Comparison of ENCODE assay signal across 9 cellular contexts in genomic region chr6:154246723-154247118, GRCh38.
DNase-seq lines count a peak whose midpoint lies in the region; ATAC-seq, FAIRE-seq and TF ChIP-seq lines count a peak whose summit lies in the region.
"Had no signal": no experiment of that assay in that cellular context is flagged by ENCODE, and none has a peak within 500 bp of the region (broad histone marks: within the 10 kb centered on the region; RNA-seq: fewer than 3 reads in every experiment).

No MANE protein-coding gene starts in this region.

- no peak for DNase-seq in SK-N-MC (ENCODE audit: low read depth, low spot score)
- DNase-seq in endothelial cell of umbilical vein (ENCODE audit: low read depth, low spot score): no peak
- DNase-seq in renal cortical epithelial cell (ENCODE audit: low read depth): peak; percentile 27
- no peak for DNase-seq in progenitor cell of endocrine pancreas (ENCODE audit: low spot score, unreplicated experiment)
- no peak for DNase-seq in NCI-H1092 treated with DMSO at 0.1 percent for 48 hours (lab: John Stamatoyannopoulos, UW)
- no peak for DNase-seq in NCI-H226
- DNase-seq: T-helper 9 cell had no signal

- no peak overlapping the region for H2AFZ ChIP-seq in endothelial cell of umbilical vein (ENCODE audit: low read depth, low read length)

- peaks cover 15% of the 10 kb centered on the region for H3K4me1 Mint-ChIP-seq in progenitor cell of endocrine pancreas (ENCODE audit: low read depth)

- POLR2A ChIA-PET in endothelial cell of umbilical vein (lab: Charles Lee): interaction anchor here (0.7 kb wide), 1 partner anchor 8 kb away, joined by 6 read pairs; no protein-coding TSS in a partner anchor

- H3K27me3 ChIP-seq in endothelial cell of umbilical vein (ENCODE audit: control insufficient read depth in 2 of 2, insufficient read depth in 2 of 2, low read length in 2 of 2): peaks cover 0 to 3% of the 10 kb centered on the region in 2 experiments

- no peaks in the 10 kb centered on the region for H3K9me1 ChIP-seq in endothelial cell of umbilical vein (replicated peaks; ENCODE audit: control insufficient read depth, extremely low read depth, insufficient read depth, low read length)

- H3K9me3 ChIP-seq in SK-N-MC (ENCODE audit: low read depth, low read length): no peaks in the 10 kb centered on the region
- H3K9me3 ChIP-seq in endothelial cell of umbilical vein (replicated peaks; ENCODE audit: control insufficient read depth, insufficient read depth, low read length): no peaks in the 10 kb centered on the region

- no peaks in the 10 kb centered on the region for H4K20me1 ChIP-seq in endothelial cell of umbilical vein (replicated peaks; ENCODE audit: control insufficient read depth, extremely low read depth, insufficient read depth, low read length)

- peak overlapping the region; percentile 76 for H3K4me2 ChIP-seq in endothelial cell of umbilical vein (ENCODE audit: insufficient read depth, low read length)

- H3K79me2 ChIP-seq in endothelial cell of umbilical vein (ENCODE audit: control insufficient read depth, insufficient read depth, low read length): no peaks in the 10 kb centered on the region

- H3K4me1 ChIP-seq in endothelial cell of umbilical vein (ENCODE audit: control insufficient read depth, extremely low read depth, insufficient read depth, low read length): peaks cover 4% of the 10 kb centered on the region

- no peaks in the 10 kb centered on the region for H3K36me3 Mint-ChIP-seq in progenitor cell of endocrine pancreas (ENCODE audit: insufficient read depth)

- H3K9ac ChIP-seq in SK-N-MC (ENCODE audit: insufficient read length): peak overlapping the region; percentile 73
- H3K9ac ChIP-seq in endothelial cell of umbilical vein (replicated peaks; ENCODE audit: extremely low read depth, insufficient read depth, low read length): no peak overlapping the region

- intact Hi-C loops in endothelial cell of umbilical vein (cut with micrococcal nuclease): loop anchor here (2.0 kb wide), 1 partner anchor 46 kb away; no protein-coding TSS in a partner anchor

- H3K4me3 ChIP-seq in SK-N-MC: peak overlapping the region; percentile 77
- peak overlapping the region in 1 of 3 experiments; percentile 21 for H3K4me3 ChIP-seq in endothelial cell of umbilical vein (replicated peaks in 1 of 3; ENCODE audit: insufficient read depth in 1 of 3, low read depth in 1 of 3, low read length in 3 of 3)

- H3K36me3 ChIP-seq in SK-N-MC (ENCODE audit: insufficient read depth, low read length) (no peaks in the 10 kb centered on the region), endothelial cell of umbilical vein (ENCODE audit: control insufficient read depth in 2 of 2, extremely low read depth in 1 of 2, insufficient read depth in 2 of 2, low read length in 2 of 2) (no peaks in the 10 kb centered on the region)

- no TSS peak for BruUV-seq in endothelial cell of umbilical vein (replicated peaks; lab: Mats Ljungman, UMichigan)

- no peak for FAIRE-seq in endothelial cell of umbilical vein (lab: Jason Lieb, UNC)

- no peak overlapping the region for H3K4me3 Mint-ChIP-seq in progenitor cell of endocrine pancreas (ENCODE audit: low read depth)

- dilution Hi-C loops in endothelial cell of umbilical vein (cut with MboI; ENCODE audit: extremely low pct_ligation_motif_present, low sequenced_read_pairs): no loop called here

- CTCF ChIA-PET in endothelial cell of umbilical vein (lab: Charles Lee): interaction anchor here (1.1 to 2.5 kb wide), 2 partner anchors 15 to 30 kb away, joined by 4 to 11 read pairs; no protein-coding TSS in a partner anchor

- H3K27me3 Mint-ChIP-seq in progenitor cell of endocrine pancreas: no peaks in the 10 kb centered on the region

- TF ChIP-seq POLR2A in GM19099 (IDR thresholded peaks at IDR 0.05; ENCODE audit: extremely low read depth, insufficient read length, low read depth) (peak; percentile 53), endothelial cell of umbilical vein (IDR thresholded peaks at IDR 0.05; ENCODE audit: low read depth, low read length) (no peak)

- H3K27ac ChIP-seq in SK-N-MC (peak overlapping the region; percentile 88), endothelial cell of umbilical vein (ENCODE audit: insufficient read depth, low read depth, low read length) (no peak overlapping the region)

- H3K9me3 Mint-ChIP-seq in progenitor cell of endocrine pancreas (ENCODE audit: low read depth): no peaks in the 10 kb centered on the region

- no peak for ATAC-seq in HG03521 (IDR thresholded peaks at IDR 0.05; ENCODE audit: unreplicated experiment)

- H3K27ac Mint-ChIP-seq in progenitor cell of endocrine pancreas: no peak overlapping the region

- TF ChIP-seq CTCF in endothelial cell of umbilical vein (IDR thresholded peaks at IDR 0.05; ENCODE audit: extremely low read depth in 1 of 2, insufficient read depth in 1 of 2, low read depth in 1 of 2, low read length in 2 of 2): no peak
- TF ChIP-seq CTCF in progenitor cell of endocrine pancreas (IDR thresholded peaks at IDR 0.05; ENCODE audit: unreplicated experiment): no peak

TF ChIP-seq in endothelial cell of umbilical vein, 7 proteins besides CTCF, POLR2A, EP300 and RAD21:
- TF ChIP-seq MAX (IDR thresholded peaks at IDR 0.05; ENCODE audit: insufficient read depth, insufficient read length): no peak
- no peak for TF ChIP-seq GATA2 (IDR thresholded peaks at IDR 0.05; ENCODE audit: insufficient read depth, insufficient read length, low read depth, low read length)
- TF ChIP-seq EZH2 (IDR thresholded peaks at IDR 0.05; ENCODE audit: borderline replicate concordance, low read depth, low read length, severe bottlenecking): no peak
- TF ChIP-seq FOS (IDR thresholded peaks at IDR 0.05; ENCODE audit: borderline replicate concordance, insufficient read depth, low read length): no peak
- no peak for TF ChIP-seq MYC (IDR thresholded peaks at IDR 0.05; ENCODE audit: low read depth, low read length)
